In the genomic region with DNA sequence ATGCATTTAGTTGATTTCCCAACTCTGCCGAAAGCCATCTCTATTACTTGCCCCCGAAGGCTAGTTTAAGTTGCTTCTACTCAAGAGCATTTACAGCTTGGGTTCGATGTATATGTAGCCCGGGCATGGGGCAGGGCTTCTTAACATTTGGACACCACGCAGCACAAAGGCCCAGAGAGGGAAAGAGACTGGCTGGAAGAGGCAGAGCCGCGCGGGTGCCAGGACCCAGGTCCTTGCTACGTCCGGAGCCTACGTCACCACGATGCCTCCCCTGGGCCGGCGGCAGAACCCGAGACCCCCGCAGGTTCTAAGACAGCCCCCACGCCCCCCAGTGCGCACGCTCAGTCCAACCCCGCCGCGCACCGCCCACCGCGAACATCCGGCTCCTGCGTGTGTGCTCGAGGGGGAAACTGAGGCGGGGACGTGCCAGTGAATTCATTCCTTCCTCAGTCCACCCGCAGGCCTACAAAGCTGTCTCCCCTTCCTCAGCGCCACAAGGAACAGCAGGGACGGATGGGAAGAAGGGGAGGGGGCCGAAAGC, we compare ENCODE assay signal across 8 cellular contexts. TPM values are rescaled to one million over a fixed set of nuclear protein-coding genes. Genes with fewer than 3 reads are reported as not detected.
DNase-seq lines count a peak whose midpoint lies in the region; ATAC-seq and TF ChIP-seq lines count a peak whose summit lies in the region.

No MANE protein-coding gene starts in this region.

- intact Hi-C loops in adrenal gland (cut with DNase I) (no loop called here), left ventricle myocardium superior (cut with micrococcal nuclease) (no loop called here), psoas muscle (cut with DNase I) (loop anchor here (5.0 to 10.0 kb wide), 2 partner anchors 42 to 1381 kb away; partner anchors contain the start of genes CTSA (in 2 of the 2) and NEURL2 (in 2 of the 2))

- H3K4me3 ChIP-seq in AG04449 (ENCODE audit: low read depth, low read length) (peak overlapping the region; percentile 99), GM12875 (ENCODE audit: low read depth, low read length) (peak overlapping the region; percentile 90), adrenal gland (peak overlapping the region; percentile 62 to 98 (median 93)), psoas muscle (peak overlapping the region; percentile 97)

- POLR2A ChIA-PET in AG04449 (lab: Yijun Ruan, JAX) = interaction anchor here (0.7 to 2.6 kb wide), 19 partner anchors 10 to 100 kb away, joined by 3 to 31 read pairs (median 5); partner anchors contain the start of genes CTSA, NEURL2, SNX21 and ZSWIM1

- H3K9me3 ChIP-seq in adrenal gland (replicated peaks in 1 of 3) (no peaks in the 10 kb centered on the region), psoas muscle (no peaks in the 10 kb centered on the region)

- ATAC-seq in HG03025 (IDR thresholded peaks at IDR 0.05; ENCODE audit: low FRiP score, unreplicated experiment) = peak; percentile 17
- ATAC-seq in left ventricle myocardium superior = peak; percentile 47
- peak; percentile 21 to 41 (median 28) for ATAC-seq in psoas muscle
- ATAC-seq in GM19463 (IDR thresholded peaks at IDR 0.05; ENCODE audit: unreplicated experiment) = no peak

- DNase-seq in AG04449 (ENCODE audit: low read depth, low spot score) = no peak
- DNase-seq in NCI-H446 treated with DMSO at 0.1 percent for 48 hours (lab: John Stamatoyannopoulos, UW) = peak; percentile 61
- DNase-seq in adrenal gland = peak in 6 of 7 donors; percentile 54 to 86 (median 73)
- peak; percentile 83 for DNase-seq in left ventricle myocardium superior
- DNase-seq in psoas muscle = peak; percentile 77 to 87

- H3K36me3 ChIP-seq in adrenal gland (replicated peaks in 1 of 2) (peaks cover 0 to 24% of the 10 kb centered on the region in 2 donors), psoas muscle (ENCODE audit: insufficient read depth in 1 of 2, low read depth in 1 of 2) (peaks cover 6 to 30% of the 10 kb centered on the region in 2 donors)

- TF ChIP-seq CTCF in AG04449 (IDR thresholded peaks at IDR 0.05; ENCODE audit: insufficient read depth, low read length, missing control alignments) (no peak), GM12875 (IDR thresholded peaks at IDR 0.05; ENCODE audit: borderline replicate concordance, insufficient read depth, low read depth, low read length) (no peak), adrenal gland (IDR thresholded peaks at IDR 0.05) (no peak), psoas muscle (IDR thresholded peaks at IDR 0.05) (no peak)

- H3K4me1 ChIP-seq in adrenal gland (replicated peaks in 1 of 2) (peaks cover 7 to 16% of the 10 kb centered on the region in 2 donors), psoas muscle (peaks cover 18% of the 10 kb centered on the region)

- CTCF ChIA-PET in AG04449 (lab: Yijun Ruan, JAX) = interaction anchor here (0.9 to 3.7 kb wide), 11 partner anchors 9 to 138 kb away, joined by 3 to 23 read pairs (median 4); no protein-coding TSS in a partner anchor

- H3K27ac ChIP-seq in adrenal gland (peak overlapping the region; percentile 98 to 100 (median 100)), psoas muscle (peak overlapping the region; percentile 100)

- TF ChIP-seq POLR2A in adrenal gland (IDR thresholded peaks at IDR 0.05) = no peak

- H3K27me3 ChIP-seq in adrenal gland = no peaks in the 10 kb centered on the region
- no peaks in the 10 kb centered on the region for H3K27me3 ChIP-seq in psoas muscle (ENCODE audit: insufficient read depth in 3 of 3, low read length in 2 of 3)

- 0 to 1% (median 1%) methylated on average over 9 to 34 of the region's 34 CpGs for WGBS in adrenal gland, 4 donors
- 0 to 1% (median 0%) methylated on average over 32 to 34 of the region's 34 CpGs for WGBS in psoas muscle, 3 donors

RNA-seq across cellular contexts. Expression of gene PCIF1, which starts 0.4 kb away (rescaled TPM):
- total RNA-seq in adrenal gland (10 to 100 TPM; 25.5 to 47.1 (median 40.6) TPM), left ventricle myocardium superior (26.2 TPM), psoas muscle (10 to 100 TPM; 24.7 to 46.7 (median 32.0) TPM)
- polyA plus RNA-seq in adrenal gland (10 to 100 TPM; 20.6 to 36.4 (median 35.9) TPM), psoas muscle (10 to 100 TPM; 26.0 to 41.3 (median 29.7) TPM)

RNA-seq across cellular contexts. Expression of gene PLTP, which starts 22.2 kb away (rescaled TPM):
- total RNA-seq in adrenal gland (1,000 to 10,000 TPM in 2 of 8 donors, 100 to 1,000 TPM in 6; 225 to 1,158 (median 552) TPM), left ventricle myocardium superior (97.7 TPM), psoas muscle (10 to 100 TPM; 19.0 to 38.0 (median 33.9) TPM)
- polyA plus RNA-seq in adrenal gland (100 to 1,000 TPM; 126 to 366 (median 157) TPM), psoas muscle (10 to 100 TPM in 2 of 3 donors, 1 to 10 TPM in 1; 7.9 to 14.4 (median 13.1) TPM)

RNA-seq across cellular contexts. Expression of gene ZNF335, which starts 37.9 kb away (rescaled TPM):
- 10 to 100 TPM; 11.1 to 29.9 (median 17.7) TPM for total RNA-seq in adrenal gland
- polyA plus RNA-seq in adrenal gland = 10 to 100 TPM in 2 of 3 donors, 1 to 10 TPM in 1; 5.4 to 45.1 (median 29.5) TPM
- 10.0 TPM for total RNA-seq in left ventricle myocardium superior
- 10 to 100 TPM; 10.2 to 11.5 (median 10.9) TPM for total RNA-seq in psoas muscle
- 1 to 10 TPM; 6.9 to 9.0 (median 7.2) TPM for polyA plus RNA-seq in psoas muscle

RNA-seq across cellular contexts. Expression of gene CTSA, which starts 43.0 kb away (rescaled TPM):
- total RNA-seq in adrenal gland (100 to 1,000 TPM; 306 to 776 (median 549) TPM), left ventricle myocardium superior (123 TPM), psoas muscle (10 to 100 TPM; 43.0 to 55.4 (median 47.3) TPM)
- polyA plus RNA-seq in adrenal gland (100 to 1,000 TPM; 517 to 854 (median 731) TPM), psoas muscle (10 to 100 TPM; 41.3 to 59.8 (median 51.8) TPM)

RNA-seq across cellular contexts. Expression of gene NEURL2, which starts 43.1 kb away (rescaled TPM):
- total RNA-seq in adrenal gland = 10 to 100 TPM in 6 of 8 donors, 1 to 10 TPM in 2; 6.0 to 36.4 (median 16.0) TPM
- 10 to 100 TPM in 1 of 3 donors, 1 to 10 TPM in 2; 1.0 to 19.1 (median 7.2) TPM for polyA plus RNA-seq in adrenal gland
- 5.8 TPM for total RNA-seq in left ventricle myocardium superior
- 10 to 100 TPM in 1 of 4 donors, 1 to 10 TPM in 3; 5.3 to 11.8 (median 8.2) TPM for total RNA-seq in psoas muscle
- 1 to 10 TPM; 4.3 to 8.0 (median 7.2) TPM for polyA plus RNA-seq in psoas muscle

Comparison
In these comparisons a context has a peak if more than half of its experiments do, and no peak if none do; other contexts are left out.
1. intact Hi-C loops: an anchor here in psoas muscle (5.0 to 10.0 kb wide); none called in adrenal gland and left ventricle myocardium superior.